ENCODE assay signal across 38 cellular contexts in the genomic region with DNA sequence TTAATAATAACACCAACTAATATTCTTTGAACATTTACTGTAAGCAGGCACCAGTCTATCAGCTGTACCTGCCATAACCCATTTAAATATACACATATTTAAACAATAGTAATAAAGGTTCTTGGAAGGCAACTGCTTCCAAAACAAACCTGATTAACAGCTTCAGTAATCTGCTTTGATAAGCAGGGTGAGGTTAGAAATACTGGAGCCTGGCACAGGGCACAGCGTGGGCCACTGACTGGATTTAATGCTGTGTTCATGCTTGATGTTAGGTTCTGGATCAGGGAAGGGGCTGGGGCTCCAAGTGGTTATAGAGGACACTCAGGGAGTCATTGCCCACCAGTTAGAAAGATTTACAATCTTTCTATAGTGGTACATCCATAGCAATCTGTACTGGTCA. TPM values are rescaled to one million over a fixed set of nuclear protein-coding genes. Genes with fewer than 3 reads are reported as not detected.
"Had no signal": no experiment of that assay in that cellular context is flagged by ENCODE, and none has a peak within 500 bp of the region (broad histone marks: within the 10 kb centered on the region; RNA-seq: fewer than 3 reads in every experiment).

No MANE protein-coding gene starts in this region.

- H3K4me1 Mint-ChIP-seq: activated CD4-positive, alpha-beta T cell treated with anti-CD3 and anti-CD28 coated beads, Interleukin-2, amount 10 ng/mL, durations not matched to agents 24 days and 14 days; activated naive CD4-positive, alpha-beta T cell treated with anti-CD3 and anti-CD28 coated beads, Interleukin-2, amount 50 U/mL, for 24 hours; activated naive CD8-positive, alpha-beta T cell treated with anti-CD3 and anti-CD28 coated beads, Interleukin-2, amount 50 U/mL, for 24 hours had no signal

- FAIRE-seq: TTC549 had no signal

- H3K9me3 ChIP-seq: ascending aorta, breast epithelium had no signal

- H3K27me3 ChIP-seq: ascending aorta, brain microvascular endothelial cell, breast epithelium had no signal

- H3K27ac ChIP-seq: ascending aorta, brain microvascular endothelial cell, breast epithelium, WERI-Rb-1 had no signal

- H3K9me3 Mint-ChIP-seq: activated CD4-positive, alpha-beta memory T cell treated with anti-CD3 and anti-CD28 coated beads for 36 hours; activated CD4-positive, alpha-beta T cell treated with anti-CD3 and anti-CD28 coated beads, Interleukin-2, amount 10 ng/mL, durations not matched to agents 24 days and 14 days; activated CD8-positive, alpha-beta T cell treated with anti-CD3 and anti-CD28 coated beads for 36 hours; activated naive CD4-positive, alpha-beta T cell treated with anti-CD3 and anti-CD28 coated beads, Interleukin-2, amount 10 ng/mL, durations not matched to agents 7 days and 5 days; activated naive CD4-positive, alpha-beta T cell treated with anti-CD3 and anti-CD28 coated beads, Interleukin-2, amount 50 U/mL, for 24 hours; activated naive CD8-positive, alpha-beta T cell treated with anti-CD3 and anti-CD28 coated beads, Interleukin-2, amount 10 ng/mL, durations not matched to agents 7 days and 5 days; activated naive CD8-positive, alpha-beta T cell treated with anti-CD3 and anti-CD28 coated beads, Interleukin-2, amount 50 U/mL, for 24 hours; activated T-cell treated with anti-CD3 and anti-CD28 coated beads, Interleukin-2, amount 50 U/mL, for 24 hours; activated T-helper 2 cell treated with anti-CD3 and anti-CD28 coated beads, Interferon-gamma antibody, Interleukin-2, Interleukin-4, amounts not matched to agents 10 μg/mL and 5 μg/mL and 100 μg/mL, durations not matched to agents 14 hours and 24 hours and 36 hours; T-cell; WTC11 had no signal

- H3K36me3 ChIP-seq: ascending aorta, brain microvascular endothelial cell, breast epithelium, WERI-Rb-1 had no signal

- H3K4me3 ChIP-seq: ascending aorta, breast epithelium had no signal

- H3K36me3 Mint-ChIP-seq: activated CD4-positive, alpha-beta memory T cell treated with anti-CD3 and anti-CD28 coated beads for 36 hours; activated naive CD4-positive, alpha-beta T cell treated with anti-CD3 and anti-CD28 coated beads, Interleukin-2, amount 10 ng/mL, durations not matched to agents 7 days and 5 days; activated naive CD4-positive, alpha-beta T cell treated with anti-CD3 and anti-CD28 coated beads, Interleukin-2, amount 50 U/mL, for 24 hours; activated naive CD8-positive, alpha-beta T cell; activated naive CD8-positive, alpha-beta T cell treated with anti-CD3 and anti-CD28 coated beads, Interleukin-2, amount 10 ng/mL, durations not matched to agents 7 days and 5 days; T-cell; WTC11 had no signal

- DNase-seq: activated CD4-positive, alpha-beta memory T cell treated with anti-CD3 and anti-CD28 coated beads for 36 hours; activated CD4-positive, alpha-beta T cell treated with anti-CD3 and anti-CD28 coated beads for 1 hour; activated CD4-positive, alpha-beta T cell treated with anti-CD3 and anti-CD28 coated beads for 36 hours; activated CD4-positive, alpha-beta T cell treated with anti-CD3 and anti-CD28 coated beads, Interleukin-2, amount 10 ng/mL, durations not matched to agents 24 days and 14 days; activated CD4-positive, alpha-beta T cell treated with anti-CD3 and anti-CD28 coated beads, Interleukin-2, amount 50 U/mL, for 1 hour; activated CD4-positive, alpha-beta T cell treated with anti-CD3 and anti-CD28 coated beads, Interleukin-2, amount 50 U/mL, for 4 hours; activated CD4-positive, CD25-positive, alpha-beta regulatory T cell; activated CD8-positive, alpha-beta memory T cell treated with anti-CD3 and anti-CD28 coated beads, Interleukin-2, amount 50 U/mL, for 48 hours; activated CD8-positive, alpha-beta T cell treated with anti-CD3 and anti-CD28 coated beads for 36 hours; activated effector memory CD4-positive, alpha-beta T cell treated with Interleukin-2 at 50 U/mL for 16 hours; activated gamma-delta T cell; activated naive CD4-positive, alpha-beta T cell treated with anti-CD3 and anti-CD28 coated beads, Interleukin-2, amount 10 ng/mL, durations not matched to agents 7 days and 5 days; activated naive CD4-positive, alpha-beta T cell treated with Interleukin-2 at 50 U/mL for 16 hours; activated naive CD8-positive, alpha-beta T cell treated with anti-CD3 and anti-CD28 coated beads, Interleukin-2, amount 10 ng/mL, durations not matched to agents 7 days and 5 days; activated naive CD8-positive, alpha-beta T cell treated with anti-CD3 and anti-CD28 coated beads, Interleukin-2, amount 50 U/mL, for 24 hours; activated T-cell treated with anti-CD3 and anti-CD28 coated beads, Interleukin-2, amount 50 U/mL, for 24 hours; activated T-cell treated with anti-CD3 and anti-CD28 coated beads, Interleukin-2, amount 50 U/mL, for 48 hours; amygdala; anterior cingulate cortex; brain microvascular endothelial cell; central memory CD4-positive, alpha-beta T cell; T-cell; T-helper 17 cell; T1000; WERI-Rb-1 had no signal

- ATAC-seq: activated CD4-positive, alpha-beta T cell treated with anti-CD3 and anti-CD28 coated beads for 36 hours; activated CD4-positive, CD25-positive, alpha-beta regulatory T cell treated with anti-CD3 and anti-CD28 coated beads, Interleukin-2, amount 50 U/mL, for 24 hours; activated CD8-positive, alpha-beta T cell treated with anti-CD3 and anti-CD28 coated beads for 36 hours; activated naive CD8-positive, alpha-beta T cell treated with anti-CD3 and anti-CD28 coated beads, Interleukin-2, amount 50 U/mL, for 24 hours; T-cell; T-helper 17 cell; WTC11 had no signal

- H3K4me1 ChIP-seq: ascending aorta, breast epithelium had no signal

- H3K27ac Mint-ChIP-seq: activated CD4-positive, alpha-beta memory T cell treated with anti-CD3 and anti-CD28 coated beads for 36 hours; activated CD4-positive, alpha-beta T cell treated with anti-CD3 and anti-CD28 coated beads for 36 hours; activated CD4-positive, alpha-beta T cell treated with anti-CD3 and anti-CD28 coated beads, Interleukin-2, amount 10 ng/mL, durations not matched to agents 24 days and 14 days; activated CD8-positive, alpha-beta T cell treated with anti-CD3 and anti-CD28 coated beads for 36 hours; activated naive CD4-positive, alpha-beta T cell treated with anti-CD3 and anti-CD28 coated beads, Interleukin-2, amount 10 ng/mL, durations not matched to agents 7 days and 5 days; activated naive CD4-positive, alpha-beta T cell treated with anti-CD3 and anti-CD28 coated beads, Interleukin-2, amount 50 U/mL, for 24 hours; activated naive CD8-positive, alpha-beta T cell; activated naive CD8-positive, alpha-beta T cell treated with anti-CD3 and anti-CD28 coated beads, Interleukin-2, amount 10 ng/mL, durations not matched to agents 7 days and 5 days; activated naive CD8-positive, alpha-beta T cell treated with anti-CD3 and anti-CD28 coated beads, Interleukin-2, amount 50 U/mL, for 24 hours; activated T-cell treated with anti-CD3 and anti-CD28 coated beads, Interleukin-2, amount 50 U/mL, for 24 hours; activated T-helper 2 cell treated with anti-CD3 and anti-CD28 coated beads, Interferon-gamma antibody, Interleukin-2, Interleukin-4, amounts not matched to agents 10 μg/mL and 5 μg/mL and 100 μg/mL, durations not matched to agents 14 hours and 24 hours and 36 hours; T-cell; T-helper 17 cell; WTC11 had no signal

- H3K4me3 Mint-ChIP-seq: activated CD4-positive, alpha-beta memory T cell treated with anti-CD3 and anti-CD28 coated beads for 36 hours; activated CD4-positive, alpha-beta T cell treated with anti-CD3 and anti-CD28 coated beads for 36 hours; activated CD4-positive, alpha-beta T cell treated with anti-CD3 and anti-CD28 coated beads, Interleukin-2, amount 10 ng/mL, durations not matched to agents 24 days and 14 days; activated CD8-positive, alpha-beta T cell treated with anti-CD3 and anti-CD28 coated beads for 36 hours; activated naive CD4-positive, alpha-beta T cell treated with anti-CD3 and anti-CD28 coated beads, Interleukin-2, amount 10 ng/mL, durations not matched to agents 7 days and 5 days; activated naive CD4-positive, alpha-beta T cell treated with anti-CD3 and anti-CD28 coated beads, Interleukin-2, amount 50 U/mL, for 24 hours; activated naive CD8-positive, alpha-beta T cell; activated naive CD8-positive, alpha-beta T cell treated with anti-CD3 and anti-CD28 coated beads, Interleukin-2, amount 10 ng/mL, durations not matched to agents 7 days and 5 days; activated naive CD8-positive, alpha-beta T cell treated with anti-CD3 and anti-CD28 coated beads, Interleukin-2, amount 50 U/mL, for 24 hours; activated T-cell treated with anti-CD3 and anti-CD28 coated beads, Interleukin-2, amount 50 U/mL, for 24 hours; T-cell; T-helper 17 cell; WTC11 had no signal

RNA-seq across cellular contexts. Expression of gene C10orf120, which starts 10.9 kb away (rescaled TPM):
- total RNA-seq: activated CD4-positive, alpha-beta memory T cell treated with anti-CD3 and anti-CD28 coated beads for 36 hours; activated CD4-positive, alpha-beta T cell treated with anti-CD3 and anti-CD28 coated beads for 36 hours; activated CD4-positive, alpha-beta T cell treated with anti-CD3 and anti-CD28 coated beads, Interleukin-2, amount 10 ng/mL, durations not matched to agents 24 days and 14 days; activated CD8-positive, alpha-beta memory T cell treated with anti-CD3 and anti-CD28 coated beads for 36 hours; activated CD8-positive, alpha-beta T cell treated with anti-CD3 and anti-CD28 coated beads for 36 hours; activated naive CD8-positive, alpha-beta T cell treated with anti-CD3 and anti-CD28 coated beads, Interleukin-2, amount 10 ng/mL, durations not matched to agents 7 days and 5 days; activated T-helper 2 cell treated with anti-CD3 and anti-CD28 coated beads, Interferon-gamma antibody, Interleukin-2, Interleukin-4, amounts not matched to agents 10 μg/mL and 5 μg/mL and 100 μg/mL, durations not matched to agents 14 hours and 24 hours and 36 hours; ascending aorta; breast epithelium; cardiac septum; cerebellum; T-cell; T-helper 1 cell treated with Interleukin-12 subunit alpha and Interleukin-12 subunit beta and Interleukin-4 antibody, amounts not matched to agents 30 ng/mL and 1 ng/mL, for 36 hours; T-helper 17 cell; T-helper 2 cell treated with Interferon-gamma antibody and Interleukin-4, amounts not matched to agents 100 ng/mL and 5 ng/mL, for 36 hours; WTC11 had no signal
